In genomic region chr3:9601006-9601581, GRCh38 we compare ENCODE assay signal across 4 cellular contexts. TPM values are rescaled to one million over a fixed set of nuclear protein-coding genes. Genes with fewer than 3 reads are reported as not detected.
"Had no signal": no experiment of that assay in that cellular context is flagged by ENCODE, and none has a peak within 500 bp of the region (broad histone marks: within the 10 kb centered on the region; RNA-seq: fewer than 3 reads in every experiment).

No MANE protein-coding gene starts in this region.

RNA-seq across cellular contexts. Expression of gene LHFPL4, which starts 47.5 kb away (rescaled TPM):
- total RNA-seq: activated CD4-positive, alpha-beta T cell treated with anti-CD3 and anti-CD28 coated beads, Interleukin-2, amount 10 ng/mL, durations not matched to agents 7 days and 5 days; activated naive CD4-positive, alpha-beta T cell treated with anti-CD3 and anti-CD28 coated beads for 36 hours; activated T-helper 17 cell treated with anti-CD3 and anti-CD28 coated beads, Interleukin-2, amount 50 U/mL, for 72 hours; pulmonary artery endothelial cell had no signal
